ENCODE assay signal across 8 cellular contexts in genomic region chr15:74873036-74873755, GRCh38. TPM values are rescaled to one million over a fixed set of nuclear protein-coding genes. Genes with fewer than 3 reads are reported as not detected.
DNase-seq lines count a peak whose midpoint lies in the region; ATAC-seq and TF ChIP-seq lines count a peak whose summit lies in the region.

A gene with protein sequence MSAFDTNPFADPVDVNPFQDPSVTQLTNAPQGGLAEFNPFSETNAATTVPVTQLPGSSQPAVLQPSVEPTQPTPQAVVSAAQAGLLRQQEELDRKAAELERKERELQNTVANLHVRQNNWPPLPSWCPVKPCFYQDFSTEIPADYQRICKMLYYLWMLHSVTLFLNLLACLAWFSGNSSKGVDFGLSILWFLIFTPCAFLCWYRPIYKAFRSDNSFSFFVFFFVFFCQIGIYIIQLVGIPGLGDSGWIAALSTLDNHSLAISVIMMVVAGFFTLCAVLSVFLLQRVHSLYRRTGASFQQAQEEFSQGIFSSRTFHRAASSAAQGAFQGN (minus strand): TSS chr15:74873365. CDS start chr15:74873255, 110 bp downstream.

- peak; percentile 93 for ATAC-seq in stimulated activated naive CD8-positive, alpha-beta T cell treated with anti-CD3 and anti-CD28 coated beads, Interleukin-15, Interleukin-2, amounts not matched to agents 100 U/mL and 50 U/mL, for 24 hours

- DNase-seq in G401 (ENCODE audit: low spot score) (peak; percentile 97), HAP-1 (ENCODE audit: low spot score in 2 of 2) (peak; percentile 100), MG63 (peak; percentile 97), SHP77 (lab: John Stamatoyannopoulos, UW) (peak; percentile 91 to 96), fibroblast of pulmonary artery (ENCODE audit: low read depth) (peak; percentile 95)
- peak; percentile 85 for DNase-seq in activated effector memory CD4-positive, alpha-beta T cell treated with Interleukin-2 at 50 U/mL for 16 hours
- DNase-seq in stimulated activated naive CD8-positive, alpha-beta T cell treated with anti-CD3 and anti-CD28 coated beads, Interleukin-15, Interleukin-2, amounts not matched to agents 100 U/mL and 50 U/mL, for 24 hours: peak; percentile 92

- H3K27ac Mint-ChIP-seq in nephron: peak within 1 kb of the TSS; percentile 73 to 89 (median 84)

- no peaks in the 10 kb centered on the region for H3K9me3 Mint-ChIP-seq in nephron

- H3K4me1 ChIP-seq in HAP-1: peaks cover 34% of the 10 kb centered on the region

- H3K4me3 ChIP-seq in HAP-1 (peak within 1 kb of the TSS; percentile 100), MG63 (peak within 1 kb of the TSS; percentile 91), fibroblast of pulmonary artery (replicated peaks; ENCODE audit: low read depth, low read length) (peak within 1 kb of the TSS; percentile 71)

- peak within 1 kb of the TSS; percentile 91 to 94 (median 91) for H3K4me3 Mint-ChIP-seq in nephron

- no peak for TF ChIP-seq CTCF in fibroblast of pulmonary artery (IDR thresholded peaks at IDR 0.05; ENCODE audit: low read length, missing control alignments)
- TF ChIP-seq CTCF in nephron (IDR thresholded peaks at IDR 0.05; ENCODE audit: unreplicated experiment in 3 of 3): no peak

- peaks cover 3% of the 10 kb centered on the region for H3K9me3 ChIP-seq in HAP-1
- no peaks in the 10 kb centered on the region for H3K9me3 ChIP-seq in MG63

- H3K36me3 Mint-ChIP-seq in nephron (ENCODE audit: low read depth): peaks cover 8% of the 10 kb centered on the region

- H3K27me3 Mint-ChIP-seq in nephron (ENCODE audit: low read depth): peaks cover 10% of the 10 kb centered on the region

- H3K36me3 ChIP-seq in HAP-1 (replicated peaks) (peaks cover 18% of the 10 kb centered on the region), MG63 (peaks cover 13% of the 10 kb centered on the region)

- peaks cover 31% of the 10 kb centered on the region for H3K4me1 Mint-ChIP-seq in nephron

- H3K27me3 ChIP-seq in HAP-1 (ENCODE audit: low read depth): no peaks in the 10 kb centered on the region
- H3K27me3 ChIP-seq in MG63: no peaks in the 10 kb centered on the region

- in situ Hi-C loops in G401 (cut with HindIII; ENCODE audit: low sequenced_read_pairs): no loop called here
- in situ Hi-C loops in HAP-1 (cut with MboI; ENCODE audit: low sequenced_read_pairs): no loop called here

RNA-seq across cellular contexts. Expression of the gene that starts here (rescaled TPM):
- total RNA-seq in G401 (2014; rRNA removed; shearing (Covaris generic)): 7.6 and 13.2 TPM in 2 replicates
- 10.7 and 21.6 TPM in 2 replicates for total RNA-seq in MG63 (2014; rRNA removed; shearing (Covaris generic); ENCODE audit: low replicate concordance)

Comparison
In these comparisons a context has a peak if more than half of its experiments do, and no peak if none do; other contexts are left out.
1. Peak in every context shown above with its lines: DNase-seq, ATAC-seq and H3K4me3 ChIP-seq.